8 cellular contexts compared by ENCODE assay signal in the genomic region with DNA sequence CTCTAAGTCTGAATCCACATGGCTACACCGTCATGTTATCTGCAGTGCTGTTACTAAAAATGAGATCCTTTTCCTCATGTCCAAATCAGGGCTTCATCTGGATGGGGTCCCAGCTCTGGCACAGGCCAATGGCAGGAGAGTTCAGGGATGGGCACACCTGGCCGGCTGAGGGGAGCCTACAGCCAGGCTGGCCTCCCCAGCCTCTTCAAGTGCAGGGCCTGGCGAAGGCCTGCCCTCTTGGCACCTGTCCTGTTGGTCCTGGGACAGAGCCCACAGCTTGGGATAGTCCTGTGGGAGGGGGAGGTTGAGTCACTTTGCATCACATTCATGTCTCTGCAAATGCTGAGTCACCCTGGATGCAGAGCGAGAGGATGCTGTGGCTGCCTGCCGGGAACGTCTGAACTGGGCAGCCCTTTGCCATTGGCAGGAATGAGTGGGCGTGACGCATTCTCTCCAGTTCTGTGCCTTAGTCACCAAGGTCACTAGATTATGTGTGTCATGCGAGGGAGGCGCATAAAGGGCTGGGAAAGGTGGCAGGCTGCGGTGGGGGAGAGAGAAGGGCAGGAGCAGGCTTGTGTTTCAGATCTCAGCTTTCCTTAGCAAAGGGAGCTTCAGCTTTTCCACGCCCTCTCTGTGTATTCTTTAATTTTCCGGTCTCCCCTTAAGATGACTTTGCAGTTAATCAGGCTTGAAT.
DNase-seq lines count a peak whose midpoint lies in the region; ATAC-seq and TF ChIP-seq lines count a peak whose summit lies in the region.

No MANE protein-coding gene starts in this region.

- no peaks in the 10 kb centered on the region for H3K36me3 Mint-ChIP-seq in activated CD4-positive, alpha-beta memory T cell treated with anti-CD3 and anti-CD28 coated beads for 36 hours

- no peaks in the 10 kb centered on the region for H3K4me1 Mint-ChIP-seq in activated CD4-positive, alpha-beta memory T cell treated with anti-CD3 and anti-CD28 coated beads for 36 hours (ENCODE audit: low read depth)

- CTCF ChIA-PET in activated CD4-positive, alpha-beta memory T cell treated with anti-CD3 and anti-CD28 coated beads for 36 hours (lab: Charles Lee) = no interaction called here

- intact Hi-C loops in activated CD4-positive, alpha-beta memory T cell treated with anti-CD3 and anti-CD28 coated beads for 36 hours (cut with micrococcal nuclease) = no loop called here
- intact Hi-C loops in head of caudate nucleus (cut with DNase I) = no loop called here

- no peaks in the 10 kb centered on the region for H3K9me3 Mint-ChIP-seq in activated CD4-positive, alpha-beta memory T cell treated with anti-CD3 and anti-CD28 coated beads for 36 hours

- peaks cover 13% of the 10 kb centered on the region for H3K4me1 ChIP-seq in parathyroid adenoma

- no peak overlapping the region for H3K4me3 ChIP-seq in parathyroid adenoma (ENCODE audit: low read depth, low read length)

- H3K36me3 ChIP-seq in parathyroid adenoma (ENCODE audit: control insufficient read depth, insufficient read depth, low read length) = no peaks in the 10 kb centered on the region

- no peaks in the 10 kb centered on the region for H3K79me2 ChIP-seq in parathyroid adenoma

- peaks cover 8% of the 10 kb centered on the region for H3K27me3 Mint-ChIP-seq in activated CD4-positive, alpha-beta memory T cell treated with anti-CD3 and anti-CD28 coated beads for 36 hours

- H3K27ac ChIP-seq in parathyroid adenoma = peak overlapping the region; percentile 83

- ATAC-seq in HG02798 (IDR thresholded peaks at IDR 0.05; ENCODE audit: poor library complexity, unreplicated experiment) (no peak), GM19467 (IDR thresholded peaks at IDR 0.05; ENCODE audit: unreplicated experiment) (no peak)

- peak overlapping the region; percentile 6 for H3K4me2 ChIP-seq in parathyroid adenoma (ENCODE audit: low read length)

- H3K27ac Mint-ChIP-seq in activated CD4-positive, alpha-beta memory T cell treated with anti-CD3 and anti-CD28 coated beads for 36 hours = no peak overlapping the region

- no peaks in the 10 kb centered on the region for H3K9me3 ChIP-seq in parathyroid adenoma (ENCODE audit: control insufficient read depth, low read length)

- no peak overlapping the region for H3K4me3 Mint-ChIP-seq in activated CD4-positive, alpha-beta memory T cell treated with anti-CD3 and anti-CD28 coated beads for 36 hours

- peak overlapping the region; percentile 78 for H2AFZ ChIP-seq in parathyroid adenoma

- TF ChIP-seq CTCF in parathyroid adenoma (IDR thresholded peaks at IDR 0.05) = no peak

- peak; percentile 98 for DNase-seq in AG08395 (ENCODE audit: low spot score)
- DNase-seq in HK-2 (ENCODE audit: unreplicated experiment) = peak; percentile 97
- DNase-seq in activated CD4-positive, alpha-beta memory T cell treated with anti-CD3 and anti-CD28 coated beads for 36 hours = peak; percentile 80
- DNase-seq in head of caudate nucleus = peak; percentile 55 to 94 (median 74)
- DNase-seq in activated effector memory CD4-positive, alpha-beta T cell treated with anti-CD3 and anti-CD28 coated beads, Interleukin-2, amount 50 U/mL, for 16 hours = no peak

- no peak overlapping the region for H3K9ac ChIP-seq in parathyroid adenoma

- no peaks in the 10 kb centered on the region for H3K27me3 ChIP-seq in parathyroid adenoma (ENCODE audit: control insufficient read depth, insufficient read depth, low read length)

- POLR2A ChIA-PET in activated CD4-positive, alpha-beta memory T cell treated with anti-CD3 and anti-CD28 coated beads for 36 hours (lab: Charles Lee) = no interaction called here
